In genomic region chr7:107663196-107663595, GRCh38 we compare ENCODE assay signal across 25 cellular contexts. TPM values are rescaled to one million over a fixed set of nuclear protein-coding genes. Genes with fewer than 3 reads are reported as not detected.
"Had no signal": no experiment of that assay in that cellular context is flagged by ENCODE, and none has a peak within 500 bp of the region (broad histone marks: within the 10 kb centered on the region; RNA-seq: fewer than 3 reads in every experiment).

No MANE protein-coding gene starts in this region.

- H3K27ac Mint-ChIP-seq: dendritic cell treated with granulocyte-macrophage colony-stimulating factor and Interleukin-4, amounts not matched to agents 40 ng/mL and 50 ng/mL, for 4 days; effector memory CD8-positive, alpha-beta T cell; endodermal cell; naive thymus-derived CD4-positive, alpha-beta T cell had no signal

- H3K4me3 ChIP-seq: colonic mucosa, esophagus squamous epithelium, gastrocnemius medialis, heart right ventricle, left lung, lower lobe of right lung had no signal

- H3K9me3 Mint-ChIP-seq: dendritic cell treated with granulocyte-macrophage colony-stimulating factor and Interleukin-4, amounts not matched to agents 40 ng/mL and 50 ng/mL, for 4 days; effector memory CD8-positive, alpha-beta T cell; endodermal cell had no signal

- ATAC-seq: effector memory CD8-positive, alpha-beta T cell; esophagus mucosa; gastrocnemius medialis; heart right ventricle; left cardiac atrium; left lung; left ventricle myocardium superior; lower lobe of right lung; naive thymus-derived CD4-positive, alpha-beta T cell had no signal

- H3K4me3 Mint-ChIP-seq: dendritic cell treated with granulocyte-macrophage colony-stimulating factor and Interleukin-4, amounts not matched to agents 40 ng/mL and 50 ng/mL, for 4 days; endodermal cell had no signal

- H3K36me3 ChIP-seq: colonic mucosa, esophagus squamous epithelium, gastrocnemius medialis, heart right ventricle, left lung, lower lobe of right lung had no signal

- DNase-seq: colonic mucosa; cortex of kidney; effector CD8-positive, alpha-beta T cell; effector memory CD8-positive, alpha-beta T cell; endodermal cell; erythroblast; esophagus squamous epithelium; foreskin fibroblast; foreskin melanocyte; gastrocnemius medialis; glutamatergic neuron; head of caudate nucleus; heart right ventricle; hippocampal formation; left cardiac atrium; left lung; left ventricle myocardium superior; lower lobe of right lung; mesenchymal stem cell; midbrain; naive thymus-derived CD4-positive, alpha-beta T cell had no signal

- H3K9me3 ChIP-seq: colonic mucosa, esophagus squamous epithelium, gastrocnemius medialis, heart right ventricle, left lung, lower lobe of right lung had no signal

- H3K27ac ChIP-seq: colonic mucosa, epithelial cell of prostate, esophagus squamous epithelium, gastrocnemius medialis, heart right ventricle, left lung, lower lobe of right lung had no signal

RNA-seq across cellular contexts. Expression of gene SLC26A4, which starts 2.6 kb away (rescaled TPM):
- total RNA-seq: mononuclear cell had no signal
- polyA plus RNA-seq: naive thymus-derived CD4-positive, alpha-beta T cell had no signal
